In genomic region chr3:38454884-38455638, GRCh38 we compare ENCODE assay signal across 8 cellular contexts. TPM values are rescaled to one million over a fixed set of nuclear protein-coding genes. Genes with fewer than 3 reads are reported as not detected.
DNase-seq lines count a peak whose midpoint lies in the region; ATAC-seq and TF ChIP-seq lines count a peak whose summit lies in the region.

No MANE protein-coding gene starts in this region.

- no peaks in the 10 kb centered on the region for H3K36me3 ChIP-seq in mesodermal cell (ENCODE audit: control insufficient read depth, insufficient read depth, low read length)

- peak overlapping the region; percentile 77 for H3K4me3 ChIP-seq in mesodermal cell (ENCODE audit: extremely low read depth, insufficient read depth, low read length, poor library complexity, severe bottlenecking)

- no peaks in the 10 kb centered on the region for H3K9me3 ChIP-seq in mesodermal cell (ENCODE audit: control insufficient read depth, low read length)

- no peak for TF ChIP-seq CTCF in endothelial cell (IDR thresholded peaks at IDR 0.05; ENCODE audit: unreplicated experiment)

- WGBS in mesodermal cell (ENCODE audit: insufficient coverage in 2 of 2), 2 experiments: 1 to 2% methylated on average over 25 to 28 of the region's 72 CpGs

- no peak overlapping the region for H3K27ac Mint-ChIP-seq in activated CD4-positive, alpha-beta memory T cell treated with anti-CD3 and anti-CD28 coated beads for 36 hours
- H3K27ac Mint-ChIP-seq in endothelial cell (ENCODE audit: unreplicated experiment): peak overlapping the region; percentile 76
- no peak overlapping the region for H3K27ac Mint-ChIP-seq in stimulated activated naive CD8-positive, alpha-beta T cell treated with anti-CD3 and anti-CD28 coated beads, Interleukin-15, Interleukin-2, amounts not matched to agents 100 ng/mL and 50 ng/mL, for 24 hours

- no peaks in the 10 kb centered on the region for H3K4me1 ChIP-seq in mesodermal cell (ENCODE audit: control insufficient read depth, insufficient read depth, low read length, poor library complexity, severe bottlenecking)

- intact Hi-C loops in activated CD4-positive, alpha-beta memory T cell treated with anti-CD3 and anti-CD28 coated beads for 36 hours (cut with micrococcal nuclease): loop anchor here (2.0 kb wide), 1 partner anchor 108 kb away; the partner anchor contains the start of gene XYLB

- peaks cover 2% of the 10 kb centered on the region for H3K4me1 Mint-ChIP-seq in activated CD4-positive, alpha-beta memory T cell treated with anti-CD3 and anti-CD28 coated beads for 36 hours (ENCODE audit: low read depth)
- H3K4me1 Mint-ChIP-seq in endothelial cell (ENCODE audit: unreplicated experiment): peaks cover 40% of the 10 kb centered on the region
- H3K4me1 Mint-ChIP-seq in stimulated activated naive CD8-positive, alpha-beta T cell treated with anti-CD3 and anti-CD28 coated beads, Interleukin-15, Interleukin-2, amounts not matched to agents 100 ng/mL and 50 ng/mL, for 24 hours (ENCODE audit: low read depth): peaks cover 19% of the 10 kb centered on the region

- ATAC-seq in HG03354 (IDR thresholded peaks at IDR 0.05; ENCODE audit: poor library complexity, severe bottlenecking, unreplicated experiment): no peak

- peak overlapping the region; percentile 91 for H3K27ac ChIP-seq in mesodermal cell (ENCODE audit: low read depth, low read length, severe bottlenecking)

- CTCF ChIA-PET in activated CD4-positive, alpha-beta memory T cell treated with anti-CD3 and anti-CD28 coated beads for 36 hours (lab: Charles Lee): interaction anchor here (1.6 to 2.0 kb wide), 2 partner anchors 25 to 66 kb away, joined by 6 to 8 read pairs; no protein-coding TSS in a partner anchor

- POLR2A ChIA-PET in activated CD4-positive, alpha-beta memory T cell treated with anti-CD3 and anti-CD28 coated beads for 36 hours (lab: Charles Lee): interaction anchor here (1.1 to 1.3 kb wide), 3 partner anchors 41 to 337 kb away, joined by 3 to 4 read pairs (median 3); partner anchors contain the start of genes EXOG and XYLB

- no peaks in the 10 kb centered on the region for H3K9me3 Mint-ChIP-seq in activated CD4-positive, alpha-beta memory T cell treated with anti-CD3 and anti-CD28 coated beads for 36 hours
- H3K9me3 Mint-ChIP-seq in endothelial cell (ENCODE audit: unreplicated experiment): no peaks in the 10 kb centered on the region
- peaks cover 4% of the 10 kb centered on the region for H3K9me3 Mint-ChIP-seq in stimulated activated naive CD8-positive, alpha-beta T cell treated with anti-CD3 and anti-CD28 coated beads, Interleukin-15, Interleukin-2, amounts not matched to agents 100 ng/mL and 50 ng/mL, for 24 hours

- peak overlapping the region; percentile 96 for H3K4me3 Mint-ChIP-seq in activated CD4-positive, alpha-beta memory T cell treated with anti-CD3 and anti-CD28 coated beads for 36 hours
- peak overlapping the region; percentile 99 for H3K4me3 Mint-ChIP-seq in endothelial cell (ENCODE audit: unreplicated experiment)
- peak overlapping the region; percentile 92 for H3K4me3 Mint-ChIP-seq in stimulated activated naive CD8-positive, alpha-beta T cell treated with anti-CD3 and anti-CD28 coated beads, Interleukin-15, Interleukin-2, amounts not matched to agents 100 ng/mL and 50 ng/mL, for 24 hours

- DNase-seq in DMS153 treated with DMSO at 0.1 percent for 48 hours (lab: John Stamatoyannopoulos, UW; ENCODE audit: unreplicated experiment) (peak; percentile 16), HCEC 1CT (peak; percentile 4), NCI-H2107 treated with DMSO at 0.1 percent for 48 hours (lab: John Stamatoyannopoulos, UW; ENCODE audit: unreplicated experiment) (peak; percentile 42), endothelial cell (ENCODE audit: low spot score) (peak; percentile 68)
- DNase-seq in activated CD4-positive, alpha-beta memory T cell treated with anti-CD3 and anti-CD28 coated beads for 36 hours: peak; percentile 61

- H3K27me3 Mint-ChIP-seq in activated CD4-positive, alpha-beta memory T cell treated with anti-CD3 and anti-CD28 coated beads for 36 hours: no peaks in the 10 kb centered on the region
- H3K27me3 Mint-ChIP-seq in endothelial cell (ENCODE audit: unreplicated experiment): peaks cover 23% of the 10 kb centered on the region
- H3K27me3 Mint-ChIP-seq in stimulated activated naive CD8-positive, alpha-beta T cell treated with anti-CD3 and anti-CD28 coated beads, Interleukin-15, Interleukin-2, amounts not matched to agents 100 ng/mL and 50 ng/mL, for 24 hours: peaks cover 11% of the 10 kb centered on the region

- peaks cover 2% of the 10 kb centered on the region for H3K36me3 Mint-ChIP-seq in activated CD4-positive, alpha-beta memory T cell treated with anti-CD3 and anti-CD28 coated beads for 36 hours
- peaks cover 8% of the 10 kb centered on the region for H3K36me3 Mint-ChIP-seq in endothelial cell (ENCODE audit: low read depth, unreplicated experiment)
- H3K36me3 Mint-ChIP-seq in stimulated activated naive CD8-positive, alpha-beta T cell treated with anti-CD3 and anti-CD28 coated beads, Interleukin-15, Interleukin-2, amounts not matched to agents 100 ng/mL and 50 ng/mL, for 24 hours (ENCODE audit: low read depth): no peaks in the 10 kb centered on the region

RNA-seq across cellular contexts. Expression of gene ACVR2B, which starts 1.4 kb away (rescaled TPM):
- total RNA-seq in activated CD4-positive, alpha-beta memory T cell treated with anti-CD3 and anti-CD28 coated beads for 36 hours: 1 to 10 TPM; 7.1 to 7.8 TPM
- total RNA-seq in endothelial cell (ENCODE audit: unreplicated experiment): 56.7 TPM
- 28.8 TPM for polyA plus RNA-seq in mesodermal cell (2013, experiment 1 of 2)
- 23.4 TPM for polyA plus RNA-seq in mesodermal cell (2013, experiment 2 of 2)

RNA-seq across cellular contexts. Expression of gene EXOG, which starts 41.1 kb away (rescaled TPM):
- total RNA-seq in activated CD4-positive, alpha-beta memory T cell treated with anti-CD3 and anti-CD28 coated beads for 36 hours: 10 to 100 TPM; 11.7 to 13.0 TPM
- total RNA-seq in endothelial cell (ENCODE audit: unreplicated experiment): 18.3 TPM
- polyA plus RNA-seq in mesodermal cell (2013, experiment 1 of 2): 7.7 TPM
- 8.2 TPM for polyA plus RNA-seq in mesodermal cell (2013, experiment 2 of 2)

Comparison
In these comparisons a context has a peak if more than half of its experiments do, and no peak if none do; other contexts are left out.
1. DNase-seq: peak in every context shown above with its lines; median percentile 68 in endothelial cell; 61 in activated CD4-positive, alpha-beta memory T cell treated with anti-CD3 and anti-CD28 coated beads for 36 hours; 42 in NCI-H2107 treated with DMSO at 0.1 percent for 48 hours; 16 in DMS153 treated with DMSO at 0.1 percent for 48 hours; 4 in HCEC 1CT.